6 cellular contexts compared by ENCODE assay signal in the genomic region with DNA sequence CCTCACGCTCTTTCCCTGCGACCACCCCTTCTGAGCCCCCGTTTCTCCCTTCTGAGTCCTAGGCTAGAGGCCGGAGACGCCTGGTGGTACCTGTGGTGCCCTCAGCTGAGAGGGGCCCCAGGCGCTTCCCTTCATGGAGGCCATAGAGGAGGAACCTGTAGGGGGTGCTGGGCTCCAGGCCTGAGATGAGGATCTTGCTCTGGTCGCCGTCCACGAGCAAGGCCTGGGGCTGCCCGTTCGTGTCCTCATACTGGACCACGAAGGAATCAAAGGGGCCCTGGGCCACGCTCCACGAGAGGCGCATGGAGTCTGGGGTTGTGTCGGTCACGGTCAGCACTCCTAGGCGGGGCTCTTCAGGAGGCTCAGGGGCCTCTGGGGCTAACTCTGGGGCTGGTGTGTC. TPM values are rescaled to one million over a fixed set of nuclear protein-coding genes. Genes with fewer than 3 reads are reported as not detected.
"Had no signal": no experiment of that assay in that cellular context is flagged by ENCODE, and none has a peak within 500 bp of the region (broad histone marks: within the 10 kb centered on the region; RNA-seq: fewer than 3 reads in every experiment).

No MANE protein-coding gene starts in this region.

RNA-seq across cellular contexts. Expression of gene CYP21A2, which starts 6.7 kb away (rescaled TPM):
- total RNA-seq: LHCN-M2, NCI-H460, OCI-LY7, RPMI7951, SJCRH30, SK-MEL-5 had no signal
